37 cellular contexts compared by ENCODE assay signal in genomic region chr16:73277066-73277465, GRCh38.
"Had no signal": no experiment of that assay in that cellular context is flagged by ENCODE, and none has a peak within 500 bp of the region (broad histone marks: within the 10 kb centered on the region; RNA-seq: fewer than 3 reads in every experiment).

No MANE protein-coding gene starts in this region.

- DNase-seq: activated effector memory CD4-positive, alpha-beta T cell treated with anti-CD3 and anti-CD28 coated beads, Interleukin-2, amount 50 U/mL, for 16 hours; activated effector memory CD4-positive, alpha-beta T cell treated with Interleukin-2 at 50 U/mL for 16 hours; activated gamma-delta T cell; activated gamma-delta T cell treated with Interleukin-2 at 50 U/mL for 16 hours; activated naive CD4-positive, alpha-beta T cell; activated naive CD4-positive, alpha-beta T cell treated with anti-CD3 and anti-CD28 coated beads for 36 hours; activated naive CD4-positive, alpha-beta T cell treated with anti-CD3 and anti-CD28 coated beads, Interleukin-2, amount 10 ng/mL, durations not matched to agents 7 days and 5 days; activated naive CD4-positive, alpha-beta T cell treated with anti-CD3 and anti-CD28 coated beads, Interleukin-2, amount 50 U/mL, for 16 hours; activated naive CD4-positive, alpha-beta T cell treated with Interleukin-2 at 50 U/mL for 16 hours; activated naive CD8-positive, alpha-beta T cell treated with anti-CD3 and anti-CD28 coated beads for 36 hours; activated naive CD8-positive, alpha-beta T cell treated with anti-CD3 and anti-CD28 coated beads, Interleukin-2, amount 10 ng/mL, durations not matched to agents 7 days and 5 days; activated naive CD8-positive, alpha-beta T cell treated with anti-CD3 and anti-CD28 coated beads, Interleukin-2, amount 50 U/mL, for 24 hours; activated T-cell treated with anti-CD3 and anti-CD28 coated beads, Interleukin-2, amount 50 U/mL, for 1 hour; activated T-cell treated with anti-CD3 and anti-CD28 coated beads, Interleukin-2, amount 50 U/mL, for 24 hours; activated T-cell treated with anti-CD3 and anti-CD28 coated beads, Interleukin-2, amount 50 U/mL, for 4 hours; activated T-cell treated with anti-CD3 and anti-CD28 coated beads, Interleukin-2, amount 50 U/mL, for 48 hours; activated T-cell treated with anti-CD3 and anti-CD28 coated beads, Interleukin-2, amount 50 U/mL, for 72 hours; amniotic stem cell; amygdala; anterior cingulate cortex; aorta; body of pancreas; brain microvascular endothelial cell; caudate nucleus; central memory CD4-positive, alpha-beta T cell; cerebellar nuclear complex had no signal

- H3K27me3 ChIP-seq: ascending aorta, body of pancreas, brain microvascular endothelial cell, breast epithelium, cardiac muscle cell had no signal

- H3K9me3 Mint-ChIP-seq: activated naive CD8-positive, alpha-beta T cell treated with anti-CD3 and anti-CD28 coated beads for 36 hours; activated T-helper 17 cell treated with anti-CD3 and anti-CD28 coated beads, Interleukin-2, amount 50 U/mL, for 72 hours had no signal

- H3K4me3 Mint-ChIP-seq: activated naive CD4-positive, alpha-beta T cell treated with anti-CD3 and anti-CD28 coated beads for 36 hours; activated naive CD4-positive, alpha-beta T cell treated with anti-CD3 and anti-CD28 coated beads, Interleukin-2, amount 10 ng/mL, durations not matched to agents 7 days and 5 days; activated naive CD4-positive, alpha-beta T cell treated with anti-CD3 and anti-CD28 coated beads, Interleukin-2, amount 50 U/mL, for 24 hours; activated naive CD8-positive, alpha-beta T cell; activated naive CD8-positive, alpha-beta T cell treated with anti-CD3 and anti-CD28 coated beads for 36 hours; activated naive CD8-positive, alpha-beta T cell treated with anti-CD3 and anti-CD28 coated beads, Interleukin-2, amount 10 ng/mL, durations not matched to agents 7 days and 5 days; activated naive CD8-positive, alpha-beta T cell treated with anti-CD3 and anti-CD28 coated beads, Interleukin-2, amount 50 U/mL, for 24 hours; activated T-cell treated with anti-CD3 and anti-CD28 coated beads, Interleukin-2, amount 50 U/mL, for 24 hours; activated T-cell treated with anti-CD3 and anti-CD28 coated beads, Interleukin-2, amount 50 U/mL, for 4 hours; activated T-cell treated with anti-CD3 and anti-CD28 coated beads, Interleukin-2, amount 50 U/mL, for 72 hours; activated T-helper 1 cell treated with anti-CD3 and anti-CD28 coated beads, Interleukin-12 subunit alpha, Interleukin-12 subunit beta, Interleukin-2, Interleukin-4 antibody, amounts not matched to agents 30 ng/mL and 10 ng/mL and 1 ng/mL, durations not matched to agents 14 hours and 24 hours and 36 hours; activated T-helper 17 cell treated with anti-CD3 and anti-CD28 coated beads, Interleukin-2, amount 50 U/mL, for 72 hours; brain; central memory CD8-positive, alpha-beta T cell had no signal

- H3K9me3 ChIP-seq: ascending aorta, body of pancreas, breast epithelium had no signal

- H3K4me1 Mint-ChIP-seq: activated naive CD4-positive, alpha-beta T cell treated with anti-CD3 and anti-CD28 coated beads, Interleukin-2, amount 10 ng/mL, durations not matched to agents 7 days and 5 days; activated naive CD4-positive, alpha-beta T cell treated with anti-CD3 and anti-CD28 coated beads, Interleukin-2, amount 50 U/mL, for 24 hours; activated naive CD8-positive, alpha-beta T cell treated with anti-CD3 and anti-CD28 coated beads for 36 hours; activated naive CD8-positive, alpha-beta T cell treated with anti-CD3 and anti-CD28 coated beads, Interleukin-2, amount 10 ng/mL, durations not matched to agents 7 days and 5 days; activated naive CD8-positive, alpha-beta T cell treated with anti-CD3 and anti-CD28 coated beads, Interleukin-2, amount 50 U/mL, for 24 hours; activated T-helper 17 cell treated with anti-CD3 and anti-CD28 coated beads, Interleukin-2, amount 50 U/mL, for 72 hours; brain; central memory CD8-positive, alpha-beta T cell had no signal

- H3K4me1 ChIP-seq: ascending aorta, body of pancreas, breast epithelium had no signal

- H3K4me3 ChIP-seq: ascending aorta, body of pancreas, breast epithelium, cardiac muscle cell had no signal

- H3K27ac ChIP-seq: ascending aorta, body of pancreas, brain microvascular endothelial cell, breast epithelium, cardiac muscle cell had no signal

- H3K27ac Mint-ChIP-seq: activated naive CD4-positive, alpha-beta T cell treated with anti-CD3 and anti-CD28 coated beads for 36 hours; activated naive CD4-positive, alpha-beta T cell treated with anti-CD3 and anti-CD28 coated beads, Interleukin-2, amount 10 ng/mL, durations not matched to agents 7 days and 5 days; activated naive CD4-positive, alpha-beta T cell treated with anti-CD3 and anti-CD28 coated beads, Interleukin-2, amount 50 U/mL, for 24 hours; activated naive CD4-positive, alpha-beta T cell treated with anti-CD3 and anti-CD28 coated beads, Interleukin-2, amount 50 U/mL, for 72 hours; activated naive CD8-positive, alpha-beta T cell; activated naive CD8-positive, alpha-beta T cell treated with anti-CD3 and anti-CD28 coated beads for 36 hours; activated naive CD8-positive, alpha-beta T cell treated with anti-CD3 and anti-CD28 coated beads, Interleukin-2, amount 10 ng/mL, durations not matched to agents 7 days and 5 days; activated naive CD8-positive, alpha-beta T cell treated with anti-CD3 and anti-CD28 coated beads, Interleukin-2, amount 50 U/mL, for 24 hours; activated T-cell treated with anti-CD3 and anti-CD28 coated beads, Interleukin-2, amount 50 U/mL, for 24 hours; activated T-cell treated with anti-CD3 and anti-CD28 coated beads, Interleukin-2, amount 50 U/mL, for 72 hours; activated T-helper 1 cell treated with anti-CD3 and anti-CD28 coated beads, Interleukin-12 subunit alpha, Interleukin-12 subunit beta, Interleukin-2, Interleukin-4 antibody, amounts not matched to agents 30 ng/mL and 10 ng/mL and 1 ng/mL, durations not matched to agents 14 hours and 24 hours and 36 hours; activated T-helper 17 cell treated with anti-CD3 and anti-CD28 coated beads, Interleukin-2, amount 50 U/mL, for 72 hours; activated T-helper 2 cell treated with anti-CD3 and anti-CD28 coated beads, Interferon-gamma antibody, Interleukin-2, Interleukin-4, amounts not matched to agents 10 μg/mL and 5 μg/mL and 100 μg/mL, durations not matched to agents 14 hours and 24 hours and 36 hours had no signal

- H3K27me3 Mint-ChIP-seq: activated naive CD4-positive, alpha-beta T cell treated with anti-CD3 and anti-CD28 coated beads, Interleukin-2, amount 10 ng/mL, durations not matched to agents 7 days and 5 days; activated naive CD8-positive, alpha-beta T cell treated with anti-CD3 and anti-CD28 coated beads for 36 hours; activated naive CD8-positive, alpha-beta T cell treated with anti-CD3 and anti-CD28 coated beads, Interleukin-2, amount 10 ng/mL, durations not matched to agents 7 days and 5 days; activated T-cell treated with anti-CD3 and anti-CD28 coated beads, Interleukin-2, amount 50 U/mL, for 24 hours; central memory CD8-positive, alpha-beta T cell had no signal

- H3K36me3 Mint-ChIP-seq: activated naive CD4-positive, alpha-beta T cell treated with anti-CD3 and anti-CD28 coated beads, Interleukin-2, amount 10 ng/mL, durations not matched to agents 7 days and 5 days; activated naive CD4-positive, alpha-beta T cell treated with anti-CD3 and anti-CD28 coated beads, Interleukin-2, amount 50 U/mL, for 24 hours; activated naive CD4-positive, alpha-beta T cell treated with anti-CD3 and anti-CD28 coated beads, Interleukin-2, amount 50 U/mL, for 72 hours; activated naive CD8-positive, alpha-beta T cell; activated naive CD8-positive, alpha-beta T cell treated with anti-CD3 and anti-CD28 coated beads for 36 hours; activated naive CD8-positive, alpha-beta T cell treated with anti-CD3 and anti-CD28 coated beads, Interleukin-2, amount 10 ng/mL, durations not matched to agents 7 days and 5 days; brain had no signal

- H3K36me3 ChIP-seq: ascending aorta, brain microvascular endothelial cell, breast epithelium, cardiac muscle cell had no signal
